In genomic region chr2:218329027-218329825, GRCh38 we compare ENCODE assay signal across 9 cellular contexts. TPM values are rescaled to one million over a fixed set of nuclear protein-coding genes. Genes with fewer than 3 reads are reported as not detected.
DNase-seq lines count a peak whose midpoint lies in the region; ATAC-seq and TF ChIP-seq lines count a peak whose summit lies in the region.
"Had no signal": no experiment of that assay in that cellular context is flagged by ENCODE, and none has a peak within 500 bp of the region (broad histone marks: within the 10 kb centered on the region; RNA-seq: fewer than 3 reads in every experiment).

No MANE protein-coding gene starts in this region.

- peak; percentile 16 for TF ChIP-seq POLR2A in GM18951 (IDR thresholded peaks at IDR 0.05; ENCODE audit: extremely low read depth, insufficient read depth, insufficient read length)

- peaks cover 48 to 53% of the 10 kb centered on the region in 2 donors for H3K4me1 Mint-ChIP-seq in stimulated activated naive B cell treated with anti-CD40 and anti-IgM and Interleukin-4, amounts not matched to agents 10 μg/mL and 1 μg/mL and 100 μg/mL, for 72 hours

- H3K27me3 ChIP-seq in SJCRH30, result no peaks in the 10 kb centered on the region

- peaks cover 7 to 10% of the 10 kb centered on the region in 2 donors for H3K27me3 Mint-ChIP-seq in stimulated activated naive B cell treated with anti-CD40 and anti-IgM and Interleukin-4, amounts not matched to agents 10 μg/mL and 1 μg/mL and 100 μg/mL, for 72 hours

- no peaks in the 10 kb centered on the region for H3K36me3 Mint-ChIP-seq in stimulated activated naive B cell treated with anti-CD40 and anti-IgM and Interleukin-4, amounts not matched to agents 10 μg/mL and 1 μg/mL and 100 μg/mL, for 72 hours

- H3K27ac Mint-ChIP-seq in stimulated activated naive B cell treated with anti-CD40 and anti-IgM and Interleukin-4, amounts not matched to agents 10 μg/mL and 1 μg/mL and 100 μg/mL, for 72 hours, result peak overlapping the region; percentile 89

- no peak overlapping the region for H3K4me3 ChIP-seq in SJCRH30
- H3K4me3 ChIP-seq: skin epidermis had no signal

- peak; percentile 18 to 31 for DNase-seq in SJCRH30
- peak; percentile 47 for DNase-seq in stimulated activated naive B cell treated with anti-CD40 and anti-IgM and Interleukin-4, amounts not matched to agents 10 μg/mL and 1 μg/mL and 100 μg/mL, for 72 hours
- no peak for DNase-seq in DMS114 treated with DMSO at 0.1 percent for 48 hours (lab: John Stamatoyannopoulos, UW; ENCODE audit: unreplicated experiment)
- DNase-seq in cerebellar nuclear complex (lab: John Stamatoyannopoulos, UW), result no peak
- no peak for DNase-seq in NCI-H226
- DNase-seq: NCI-H1092 treated with DMSO at 0.1 percent for 48 hours had no signal

- H3K4me1 ChIP-seq in SJCRH30, result peaks cover 4% of the 10 kb centered on the region; the same call in 1 of the 2 replicates

- in situ Hi-C loops in GM18951 (cut with MboI; ENCODE audit: low sequenced_read_pairs, unreplicated experiment), result no loop called here

- no peaks in the 10 kb centered on the region for H3K36me3 ChIP-seq in SJCRH30

- no peak overlapping the region for H3K27ac ChIP-seq in SJCRH30

- no peaks in the 10 kb centered on the region for H3K9me3 ChIP-seq in SJCRH30 (replicated peaks)

- H3K9me3 Mint-ChIP-seq in stimulated activated naive B cell treated with anti-CD40 and anti-IgM and Interleukin-4, amounts not matched to agents 10 μg/mL and 1 μg/mL and 100 μg/mL, for 72 hours, result no peaks in the 10 kb centered on the region

- peak; percentile 38 for ATAC-seq in HG02588 (IDR thresholded peaks at IDR 0.05; ENCODE audit: unreplicated experiment)
- peak; percentile 26 to 43 for ATAC-seq in stimulated activated naive B cell treated with anti-CD40 and anti-IgM and Interleukin-4, amounts not matched to agents 10 μg/mL and 1 μg/mL and 100 μg/mL, for 72 hours (replicated peaks)

- H3K4me3 Mint-ChIP-seq in stimulated activated naive B cell treated with anti-CD40 and anti-IgM and Interleukin-4, amounts not matched to agents 10 μg/mL and 1 μg/mL and 100 μg/mL, for 72 hours, result peak overlapping the region; percentile 33 to 70

RNA-seq across cellular contexts. Expression of gene CATIP, which starts 27.4 kb away (rescaled TPM):
- not detected in 2 replicates for total RNA-seq in SJCRH30 (2014; rRNA removed; shearing (Covaris generic))

RNA-seq across cellular contexts. Expression of gene TMBIM1, which starts 36.9 kb away (rescaled TPM):
- total RNA-seq in SJCRH30 (2014; rRNA removed; shearing (Covaris generic)), result 10.3 and 11.2 TPM in 2 replicates

RNA-seq across cellular contexts. Expression of gene SLC11A1, which starts 52.8 kb away (rescaled TPM):
- 0.35 and 0.36 TPM in 2 replicates for total RNA-seq in SJCRH30 (2014; rRNA removed; shearing (Covaris generic))

RNA-seq across cellular contexts. Expression of gene PNKD, which starts 58.9 kb away (rescaled TPM):
- total RNA-seq in SJCRH30 (2014; rRNA removed; shearing (Covaris generic)), result 49.8 and 57.9 TPM in 2 replicates

RNA-seq across cellular contexts. Expression of gene AAMP, which starts 59.3 kb away (rescaled TPM):
- total RNA-seq in SJCRH30 (2014; rRNA removed; shearing (Covaris generic)), result 125 and 149 TPM in 2 replicates

Comparison
In these comparisons a context has a peak if more than half of its experiments do, and no peak if none do; other contexts are left out.
1. DNase-seq: peak in SJCRH30 (2 of 2) and stimulated activated naive B cell treated with anti-CD40 and anti-IgM and Interleukin-4, amounts not matched to agents 10 μg/mL and 1 μg/mL and 100 μg/mL, for 72 hours (single experiment); none in DMS114 treated with DMSO at 0.1 percent for 48 hours (single experiment), cerebellar nuclear complex (0 of 2) and NCI-H226 (single experiment).